ENCODE assay signal across 8 cellular contexts in the genomic region with DNA sequence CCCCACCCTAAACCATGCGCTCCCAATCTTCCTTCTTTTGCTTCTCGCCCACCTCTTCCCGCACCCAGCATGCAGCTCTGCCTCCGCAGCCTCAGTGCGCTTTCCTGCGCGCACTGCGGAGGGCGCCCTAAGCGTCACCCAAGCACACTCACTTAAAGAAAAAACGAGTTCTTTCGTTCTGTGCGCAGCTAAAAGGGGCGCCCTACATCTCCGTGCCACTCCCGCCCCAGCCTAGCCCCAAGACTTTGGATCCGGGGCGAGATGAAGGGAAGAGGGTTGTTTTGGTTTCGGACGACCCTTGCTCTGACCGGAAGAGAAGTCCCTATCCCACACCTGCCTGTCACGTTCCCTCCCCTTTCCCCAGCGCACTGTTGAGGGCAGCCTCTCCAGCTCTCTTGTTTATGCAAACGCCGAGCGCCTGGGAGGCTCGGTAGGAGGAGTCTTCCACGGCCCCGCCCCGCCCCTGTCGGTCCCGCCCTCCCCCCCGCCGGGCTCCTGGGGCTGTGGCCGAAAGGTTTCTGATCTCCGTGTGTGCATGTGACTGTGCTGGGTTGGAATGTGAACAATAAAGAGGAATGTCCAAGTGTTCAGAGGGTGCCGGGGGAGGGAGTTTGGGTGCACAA. TPM values are rescaled to one million over a fixed set of nuclear protein-coding genes. Genes with fewer than 3 reads are reported as not detected.
A peak's percentile ranks its signal among the peaks of the same experiment; 100 is the strongest.
DNase-seq lines count a peak whose midpoint lies in the region; ATAC-seq, FAIRE-seq and TF ChIP-seq lines count a peak whose summit lies in the region.

No MANE protein-coding gene starts in this region.

- H3K27ac ChIP-seq in mesodermal cell (ENCODE audit: low read depth, low read length, severe bottlenecking), result no peak overlapping the region

- no peaks in the 10 kb centered on the region for H3K36me3 Mint-ChIP-seq in activated CD4-positive, alpha-beta T cell treated with anti-CD3 and anti-CD28 coated beads, Interleukin-2, amount 10 ng/mL, durations not matched to agents 7 days and 5 days (ENCODE audit: low read depth)

- WGBS in mesodermal cell (ENCODE audit: insufficient coverage in 2 of 2), 2 experiments, result 4 to 13% methylated on average over 10 to 15 of the region's 37 CpGs

- H3K9me3 ChIP-seq in mesodermal cell (ENCODE audit: control insufficient read depth, low read length), result no peaks in the 10 kb centered on the region

- peaks cover 7% of the 10 kb centered on the region for H3K27me3 Mint-ChIP-seq in activated CD4-positive, alpha-beta T cell treated with anti-CD3 and anti-CD28 coated beads, Interleukin-2, amount 10 ng/mL, durations not matched to agents 7 days and 5 days

- H3K27ac Mint-ChIP-seq in activated CD4-positive, alpha-beta T cell treated with anti-CD3 and anti-CD28 coated beads, Interleukin-2, amount 10 ng/mL, durations not matched to agents 7 days and 5 days, result peak overlapping the region; percentile 92

- peak overlapping the region; percentile 23 for H3K4me3 ChIP-seq in mesodermal cell (ENCODE audit: extremely low read depth, insufficient read depth, low read length, poor library complexity, severe bottlenecking)

- no peaks in the 10 kb centered on the region for H3K9me3 Mint-ChIP-seq in activated CD4-positive, alpha-beta T cell treated with anti-CD3 and anti-CD28 coated beads, Interleukin-2, amount 10 ng/mL, durations not matched to agents 7 days and 5 days

- POLR2A ChIA-PET in activated CD4-positive, alpha-beta T cell treated with anti-CD3 and anti-CD28 coated beads, Interleukin-2, amount 10 ng/mL, durations not matched to agents 7 days and 5 days (lab: Charles Lee), result interaction anchor here (0.6 kb wide), 1 partner anchor 60 kb away, joined by 3 read pairs; no protein-coding TSS in a partner anchor

- ATAC-seq in HG02588 (IDR thresholded peaks at IDR 0.05; ENCODE audit: unreplicated experiment), result peak; percentile 93

- DNase-seq in GM12891 (ENCODE audit: insufficient read length, low spot score) (peak; percentile 90), NCI-H1105 treated with DMSO at 0.1 percent for 48 hours (lab: John Stamatoyannopoulos, UW) (peak; percentile 87), NK-92 (lab: John Stamatoyannopoulos, UW; ENCODE audit: unreplicated experiment) (no peak)
- DNase-seq in activated CD4-positive, alpha-beta T cell treated with anti-CD3 and anti-CD28 coated beads, Interleukin-2, amount 10 ng/mL, durations not matched to agents 7 days and 5 days, result peak; percentile 79
- peak; percentile 69 for DNase-seq in effector CD8-positive, alpha-beta T cell (lab: John Stamatoyannopoulos, UW)
- DNase-seq in stimulated activated CD8-positive, alpha-beta memory T cell treated with anti-CD3 and anti-CD28 coated beads, Interleukin-2, amount 100 ng/mL, for 48 hours (ENCODE audit: low read depth in 2 of 2), result peak; percentile 66 to 69

- H3K36me3 ChIP-seq in mesodermal cell (ENCODE audit: control insufficient read depth, insufficient read depth, low read length), result peaks cover 8% of the 10 kb centered on the region

- peak; percentile 98 for FAIRE-seq in GM12891 (lab: Jason Lieb, UNC)

- H3K4me3 Mint-ChIP-seq in activated CD4-positive, alpha-beta T cell treated with anti-CD3 and anti-CD28 coated beads, Interleukin-2, amount 10 ng/mL, durations not matched to agents 7 days and 5 days, result peak overlapping the region; percentile 85

- peaks cover 38% of the 10 kb centered on the region for H3K4me1 Mint-ChIP-seq in activated CD4-positive, alpha-beta T cell treated with anti-CD3 and anti-CD28 coated beads, Interleukin-2, amount 10 ng/mL, durations not matched to agents 7 days and 5 days

- CTCF ChIA-PET in activated CD4-positive, alpha-beta T cell treated with anti-CD3 and anti-CD28 coated beads, Interleukin-2, amount 10 ng/mL, durations not matched to agents 7 days and 5 days (lab: Charles Lee), result interaction anchor here (0.6 to 3.1 kb wide), 25 partner anchors 8 to 396 kb away, joined by 3 to 21 read pairs (median 4); a partner anchor contains a TSS

- peaks cover 32% of the 10 kb centered on the region for H3K4me1 ChIP-seq in mesodermal cell (ENCODE audit: control insufficient read depth, insufficient read depth, low read length, poor library complexity, severe bottlenecking)

- TF ChIP-seq POLR2A in GM12891 (IDR thresholded peaks at IDR 0.05; ENCODE audit: low read depth, low read length), result no peak

TF ChIP-seq in GM12891, 5 proteins besides CTCF, POLR2A, EP300 and RAD21:
- no peak for TF ChIP-seq POLR2AphosphoS5 (IDR thresholded peaks at IDR 0.05; ENCODE audit: low read depth, low read length)
- peak; percentile 87; the same call in 1 of the 2 replicates for TF ChIP-seq POU2F2 (IDR thresholded peaks at IDR 0.05; ENCODE audit: low read depth, low read length)

RNA-seq across cellular contexts. Expression of a gene that starts 5.3 kb away (rescaled TPM):
- polyA plus RNA-seq in GM12891 (2012; ENCODE audit: low read depth, missing spikeins), result 0.13 TPM
- total RNA-seq in activated CD4-positive, alpha-beta T cell treated with anti-CD3 and anti-CD28 coated beads, Interleukin-2, amount 10 ng/mL, durations not matched to agents 7 days and 5 days, result under 1 TPM in 1 of 2 experiments, not detected in 1; 0.22 TPM
- 1.0 TPM for polyA plus RNA-seq in mesodermal cell (2013, experiment 1 of 2)
- 0.25 TPM for polyA plus RNA-seq in mesodermal cell (2013, experiment 2 of 2)

RNA-seq across cellular contexts. Expression of a gene that starts 7.0 kb away (rescaled TPM):
- 1.4 TPM for polyA plus RNA-seq in GM12891 (2012; ENCODE audit: low read depth, missing spikeins)
- total RNA-seq in activated CD4-positive, alpha-beta T cell treated with anti-CD3 and anti-CD28 coated beads, Interleukin-2, amount 10 ng/mL, durations not matched to agents 7 days and 5 days, result 10 to 100 TPM in 1 of 2 experiments, 1 to 10 TPM in 1; 8.9 to 11.6 TPM
- 28.7 TPM for polyA plus RNA-seq in mesodermal cell (2013, experiment 1 of 2)
- 23.7 TPM for polyA plus RNA-seq in mesodermal cell (2013, experiment 2 of 2)

RNA-seq across cellular contexts. Expression of a gene that starts 15.4 kb away (rescaled TPM):
- polyA plus RNA-seq in GM12891 (2012; ENCODE audit: low read depth, missing spikeins), result 17.2 TPM
- under 1 TPM; 0.19 to 0.45 TPM for total RNA-seq in activated CD4-positive, alpha-beta T cell treated with anti-CD3 and anti-CD28 coated beads, Interleukin-2, amount 10 ng/mL, durations not matched to agents 7 days and 5 days
- polyA plus RNA-seq in mesodermal cell (2013, experiment 1 of 2), result 97.5 TPM
- polyA plus RNA-seq in mesodermal cell (2013, experiment 2 of 2), result 81.5 TPM

RNA-seq across cellular contexts. Expression of a gene that starts 53.5 kb away (rescaled TPM):
- polyA plus RNA-seq in GM12891 (2012; ENCODE audit: low read depth, missing spikeins), result 2.7 TPM
- 10 to 100 TPM in 1 of 2 experiments, 1 to 10 TPM in 1; 9.5 to 10.5 TPM for total RNA-seq in activated CD4-positive, alpha-beta T cell treated with anti-CD3 and anti-CD28 coated beads, Interleukin-2, amount 10 ng/mL, durations not matched to agents 7 days and 5 days
- polyA plus RNA-seq in mesodermal cell (2013, experiment 1 of 2), result 15.2 TPM
- polyA plus RNA-seq in mesodermal cell (2013, experiment 2 of 2), result 14.4 TPM
